In the genomic region with DNA sequence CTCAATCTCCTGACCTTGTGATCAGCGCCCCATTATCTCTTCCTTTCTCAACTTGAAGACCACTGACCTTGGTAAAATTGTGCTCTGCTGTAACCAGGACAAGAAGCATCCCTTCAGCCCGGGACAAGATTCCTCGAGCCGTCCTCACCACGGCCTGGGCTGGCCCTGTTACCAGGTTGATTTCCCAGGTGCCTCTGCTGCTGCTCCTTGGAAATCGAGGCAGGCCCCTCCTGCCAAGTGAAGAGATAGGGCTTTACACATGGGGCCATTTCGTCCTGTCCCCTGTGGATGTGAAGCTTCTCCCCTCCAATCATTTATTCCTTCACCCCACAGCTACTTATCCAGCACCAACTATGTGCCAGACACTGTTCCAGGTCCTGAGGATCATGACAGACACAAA, we compare ENCODE assay signal across 19 cellular contexts. TPM values are rescaled to one million over a fixed set of nuclear protein-coding genes. Genes with fewer than 3 reads are reported as not detected.
A peak's percentile ranks its signal among the peaks of the same experiment; 100 is the strongest.
DNase-seq lines count a peak whose midpoint lies in the region; ATAC-seq and TF ChIP-seq lines count a peak whose summit lies in the region.
"Had no signal": no experiment of that assay in that cellular context is flagged by ENCODE, and none has a peak within 500 bp of the region (broad histone marks: within the 10 kb centered on the region; RNA-seq: fewer than 3 reads in every experiment).

No MANE protein-coding gene starts in this region.

- CTCF ChIA-PET in OCI-LY7 (lab: Charles Lee; ENCODE audit: unreplicated experiment), result interaction anchor here (1.7 kb wide), 1 partner anchor 46 kb away, joined by 5 read pairs; no protein-coding TSS in a partner anchor

- peak; percentile 6 for DNase-seq in D341Med (ENCODE audit: low spot score)
- DNase-seq in OCI-LY7 (ENCODE audit: low spot score), result no peak
- peak; percentile 42 for DNase-seq in osteoblast (ENCODE audit: insufficient read length, low spot score, missing footprints)
- DNase-seq in transverse colon, result peak; percentile 3
- no peak for DNase-seq in islet precursor cell
- DNase-seq in NCI-H748 (lab: John Stamatoyannopoulos, UW; ENCODE audit: unreplicated experiment), result no peak
- DNase-seq: CD4-positive, alpha-beta memory T cell; DND-41; GOT3; HCEC 1CT; NCI-H1105; NCI-H146; NCI-H2029; NCI-H2171 treated with DMSO at 0.1 percent for 48 hours; NCI-H524 treated with DMSO at 0.1 percent for 48 hours; OCI-M1 had no signal

- no peak for TF ChIP-seq POLR2A in transverse colon (IDR thresholded peaks at IDR 0.05)

- no peak overlapping the region for H3K27ac ChIP-seq in OCI-LY7 (ENCODE audit: low read depth, low read length, poor library complexity, severe bottlenecking)
- H3K27ac ChIP-seq in osteoblast (ENCODE audit: low read depth, low read length), result no peak overlapping the region
- no peak overlapping the region for H3K27ac ChIP-seq in transverse colon
- H3K27ac ChIP-seq: SJSA1 had no signal

- 94% methylated on average over 7 of the region's 7 CpGs; no CpG with 5 or more reads in 1 of the 2 donors for WGBS in transverse colon (ENCODE audit: low coverage in 1 of 2), 2 donors

- no peaks in the 10 kb centered on the region for H3K27me3 ChIP-seq in osteoblast (ENCODE audit: insufficient read depth, low read length)
- H3K27me3 ChIP-seq in transverse colon, result no peaks in the 10 kb centered on the region
- H3K27me3 ChIP-seq: SJSA1 had no signal

- H4K20me1 ChIP-seq in OCI-LY7 (ENCODE audit: insufficient read depth, low read length) (no peaks in the 10 kb centered on the region), osteoblast (ENCODE audit: insufficient read depth, low read length) (no peaks in the 10 kb centered on the region)

- TF ChIP-seq EP300 in transverse colon (IDR thresholded peaks at IDR 0.05; ENCODE audit: low read depth), result no peak

- H2AFZ ChIP-seq in OCI-LY7 (ENCODE audit: low read length), result no peak overlapping the region
- H2AFZ ChIP-seq in osteoblast (ENCODE audit: low read length), result no peak overlapping the region

- H3K79me2 ChIP-seq in OCI-LY7 (ENCODE audit: insufficient read depth, low read depth, low read length), result no peaks in the 10 kb centered on the region
- no peaks in the 10 kb centered on the region for H3K79me2 ChIP-seq in osteoblast (ENCODE audit: insufficient read depth, low read length)

- H3K4me1 ChIP-seq in OCI-LY7 (ENCODE audit: insufficient read depth, low read length, poor library complexity, severe bottlenecking) (peaks cover 25% of the 10 kb centered on the region), osteoblast (ENCODE audit: insufficient read depth, low read length) (no peaks in the 10 kb centered on the region), transverse colon (peaks cover 0 to 6% (median 0%) of the 10 kb centered on the region in 4 donors)
- H3K4me1 ChIP-seq: Caco-2, SJSA1 had no signal

- intact Hi-C loops in OCI-LY7 (cut with micrococcal nuclease; ENCODE audit: unreplicated experiment), result no loop called here
- intact Hi-C loops in transverse colon (cut with DNase I; ENCODE audit: low total_unique reads), result no loop called here

- TF ChIP-seq CTCF in OCI-LY7 (conservative IDR thresholded peaks at IDR 0.05; ENCODE audit: low read length) (no peak), osteoblast (IDR thresholded peaks at IDR 0.05; ENCODE audit: extremely low read depth, low read depth, low read length) (no peak), transverse colon (IDR thresholded peaks at IDR 0.05) (no peak)

- peak overlapping the region; percentile 62 for H3K4me2 ChIP-seq in OCI-LY7 (ENCODE audit: low read length)
- H3K4me2 ChIP-seq in osteoblast (ENCODE audit: insufficient read depth, low read length), result no peak overlapping the region

- no peaks in the 10 kb centered on the region for H3K9me3 ChIP-seq in OCI-LY7 (ENCODE audit: low read length)
- H3K9me3 ChIP-seq in osteoblast (ENCODE audit: low read depth, low read length), result no peaks in the 10 kb centered on the region
- H3K9me3 ChIP-seq in transverse colon, result no peaks in the 10 kb centered on the region
- H3K9me3 ChIP-seq: Caco-2, SJSA1 had no signal

- H3K4me3 ChIP-seq in OCI-LY7 (ENCODE audit: low read depth, low read length, poor library complexity, severe bottlenecking) (no peak overlapping the region), osteoblast (ENCODE audit: insufficient read depth, low read length) (no peak overlapping the region), transverse colon (no peak overlapping the region)
- H3K4me3 ChIP-seq: SJSA1 had no signal

- no TSS peak for BruUV-seq in OCI-LY7 (replicated peaks; lab: Mats Ljungman, UMichigan)

- H3K36me3 ChIP-seq in OCI-LY7 (ENCODE audit: insufficient read depth, low read length) (no peaks in the 10 kb centered on the region), osteoblast (ENCODE audit: insufficient read depth, low read length) (no peaks in the 10 kb centered on the region), transverse colon (no peaks in the 10 kb centered on the region)
- H3K36me3 ChIP-seq: SJSA1 had no signal

- POLR2A ChIA-PET in OCI-LY7 (lab: Charles Lee), result interaction anchor here (0.5 to 2.0 kb wide), 7 partner anchors 10 to 478 kb away, joined by 3 to 20 read pairs (median 3); a partner anchor contains a TSS

- in situ Hi-C loops in transverse colon (cut with MboI; ENCODE audit: low pct_ligation_motif_present in 1 of 4, low pct_unique_long_range_greater_than_20kb in 1 of 4, low sequenced_read_pairs in 3 of 4), result loop anchor here in 1 of 4 donors (25.0 kb wide), 1 partner anchor 307 kb away; no protein-coding TSS in a partner anchor

- H3K9me2 ChIP-seq in OCI-LY7 (ENCODE audit: insufficient read depth, low read length), result no peaks in the 10 kb centered on the region

- no peak for ATAC-seq in GM21529 (IDR thresholded peaks at IDR 0.05; ENCODE audit: unreplicated experiment)

RNA-seq across cellular contexts. Expression of a gene that starts 21.5 kb away (rescaled TPM):
- total RNA-seq in OCI-LY7 (2014; rRNA removed; shearing (Covaris generic)), result 0.03 and 0.09 TPM in 2 replicates
- total RNA-seq in OCI-LY7 (2022) (not detected in 2 replicates), osteoblast (under 0.01 and 0.36 TPM in 2 replicates), transverse colon (1 to 10 TPM in 1 of 4 donors, under 1 TPM in 3; 0.14 to 1.1 (median 0.46) TPM)
- total RNA-seq: Caco-2; CD4-positive, alpha-beta memory T cell; SJSA1 had no signal

RNA-seq across cellular contexts. Expression of a gene that starts 40.6 kb away (rescaled TPM):
- 0.13 and 0.41 TPM in 2 replicates for total RNA-seq in OCI-LY7 (2014; rRNA removed; shearing (Covaris generic))
- total RNA-seq in OCI-LY7 (2022) (1.2 and 1.3 TPM in 2 replicates), osteoblast (456 and 461 TPM in 2 replicates), transverse colon (100 to 1,000 TPM in 3 of 4 donors, 10 to 100 TPM in 1; 34.6 to 613 (median 264) TPM)

Comparison
In these comparisons a context has a peak if more than half of its experiments do, and no peak if none do; other contexts are left out.
1. DNase-seq: peak in D341Med (single experiment), osteoblast (single experiment) and transverse colon (single experiment); none in OCI-LY7 (single experiment), islet precursor cell (single experiment) and NCI-H748 (single experiment).
2. RNA of a gene that starts 40.6 kb away (total RNA-seq): 456 to 461 TPM in osteoblast and 34.6 to 613 TPM in transverse colon; 0.13 to 1.3 TPM in OCI-LY7; every median in the first group is over 10 times any median in the second.